Comparison of ENCODE assay signal across 8 cellular contexts in genomic region chr12:6532927-6533652, GRCh38. TPM values are rescaled to one million over a fixed set of nuclear protein-coding genes. Genes with fewer than 3 reads are reported as not detected.
DNase-seq lines count a peak whose midpoint lies in the region; ATAC-seq, FAIRE-seq and TF ChIP-seq lines count a peak whose summit lies in the region.

No MANE protein-coding gene starts in this region.

- peak overlapping the region; percentile 88 for H3K4me3 Mint-ChIP-seq in activated T-helper 17 cell treated with anti-CD3 and anti-CD28 coated beads, Interleukin-2, amount 50 U/mL, for 72 hours
- peak overlapping the region; percentile 60 to 97 (median 80) for H3K4me3 Mint-ChIP-seq in naive thymus-derived CD8-positive, alpha-beta T cell

- ATAC-seq in HG02943 (IDR thresholded peaks at IDR 0.05; ENCODE audit: low read depth, unreplicated experiment): peak; percentile 18
- peak; percentile 20 for ATAC-seq in activated T-helper 17 cell treated with anti-CD3 and anti-CD28 coated beads, Interleukin-2, amount 50 U/mL, for 72 hours (replicated peaks)
- no peak for ATAC-seq in naive thymus-derived CD8-positive, alpha-beta T cell

- POLR2A ChIA-PET in GM10248 (lab: Yijun Ruan, JAX): interaction anchor here (0.6 to 2.6 kb wide), 3 partner anchors 62 to 98 kb away, joined by 4 to 21 read pairs (median 7); partner anchors contain the start of gene VAMP1
- POLR2A ChIA-PET in naive thymus-derived CD8-positive, alpha-beta T cell (lab: Charles Lee): interaction anchor here (0.7 to 2.6 kb wide), 12 partner anchors 33 to 199 kb away, joined by 3 to 13 read pairs (median 4); partner anchors contain the start of genes COPS7A, MRPL51 and VAMP1

- no peak for TF ChIP-seq CTCF in GM10248 (IDR thresholded peaks at IDR 0.05; ENCODE audit: control extremely low read depth, extremely low read depth, low read depth, missing control alignments)
- TF ChIP-seq CTCF in fibroblast of villous mesenchyme (IDR thresholded peaks at IDR 0.05; ENCODE audit: insufficient read depth, low read depth, low read length): no peak

- peak overlapping the region; percentile 98 for H3K27ac Mint-ChIP-seq in activated T-helper 17 cell treated with anti-CD3 and anti-CD28 coated beads, Interleukin-2, amount 50 U/mL, for 72 hours
- peak overlapping the region; percentile 87 to 98 (median 96) for H3K27ac Mint-ChIP-seq in naive thymus-derived CD8-positive, alpha-beta T cell

- peak; percentile 9 for FAIRE-seq in A204.1 (lab: Jason Lieb, UNC)

- H3K4me1 Mint-ChIP-seq in activated T-helper 17 cell treated with anti-CD3 and anti-CD28 coated beads, Interleukin-2, amount 50 U/mL, for 72 hours: peaks cover 5% of the 10 kb centered on the region
- peaks cover 18 to 50% (median 49%) of the 10 kb centered on the region in 4 donors for H3K4me1 Mint-ChIP-seq in naive thymus-derived CD8-positive, alpha-beta T cell

- no peaks in the 10 kb centered on the region for H3K27me3 Mint-ChIP-seq in activated T-helper 17 cell treated with anti-CD3 and anti-CD28 coated beads, Interleukin-2, amount 50 U/mL, for 72 hours
- no peaks in the 10 kb centered on the region for H3K27me3 Mint-ChIP-seq in naive thymus-derived CD8-positive, alpha-beta T cell

- H3K36me3 Mint-ChIP-seq in activated T-helper 17 cell treated with anti-CD3 and anti-CD28 coated beads, Interleukin-2, amount 50 U/mL, for 72 hours (ENCODE audit: low read depth): peaks cover 100% of the 10 kb centered on the region
- H3K36me3 Mint-ChIP-seq in naive thymus-derived CD8-positive, alpha-beta T cell: peaks cover 0 to 52% (median 13%) of the 10 kb centered on the region in 3 donors

- DNase-seq in GM10248 (ENCODE audit: extremely low spot score) (peak; percentile 67), NCI-H226 (peak; percentile 77), fibroblast of villous mesenchyme (ENCODE audit: low read depth) (peak; percentile 67), ureter (ENCODE audit: low spot score) (peak; percentile 80)
- DNase-seq in naive thymus-derived CD8-positive, alpha-beta T cell: peak in 4 of 10 donors; percentile 21 to 62 (median 26)

- H3K9me3 Mint-ChIP-seq in activated T-helper 17 cell treated with anti-CD3 and anti-CD28 coated beads, Interleukin-2, amount 50 U/mL, for 72 hours: no peaks in the 10 kb centered on the region
- H3K9me3 Mint-ChIP-seq in naive thymus-derived CD8-positive, alpha-beta T cell: peaks cover 0 to 2% (median 0%) of the 10 kb centered on the region in 9 donors

- peak overlapping the region; percentile 98 for H3K4me3 ChIP-seq in fibroblast of villous mesenchyme (ENCODE audit: low read depth, low read length)

- CTCF ChIA-PET in GM10248 (lab: Yijun Ruan, JAX): interaction anchor here (1.0 to 3.2 kb wide), 7 partner anchors 9 to 110 kb away, joined by 3 to 13 read pairs (median 4); partner anchors contain the start of genes NOP2 and TAPBPL

RNA-seq across cellular contexts. Expression of gene GAPDH, which starts 1.2 kb away (rescaled TPM):
- total RNA-seq in activated T-helper 17 cell treated with anti-CD3 and anti-CD28 coated beads, Interleukin-2, amount 50 U/mL, for 72 hours: 1,000 to 10,000 TPM; 7,000 to 9,788 TPM
- total RNA-seq in fibroblast of villous mesenchyme (6,118 and 7,175 TPM in 2 replicates), ureter (2,120 TPM)
- total RNA-seq in naive thymus-derived CD8-positive, alpha-beta T cell: 100 to 1,000 TPM; 355 to 363 TPM
- polyA plus RNA-seq in naive thymus-derived CD8-positive, alpha-beta T cell: 1,000 to 10,000 TPM; 1,014 to 1,110 (median 1,062) TPM

RNA-seq across cellular contexts. Expression of gene IFFO1, which starts 22.8 kb away (rescaled TPM):
- total RNA-seq in activated T-helper 17 cell treated with anti-CD3 and anti-CD28 coated beads, Interleukin-2, amount 50 U/mL, for 72 hours: 10 to 100 TPM in 1 of 2 donors, 1 to 10 TPM in 1; 8.0 to 13.0 TPM
- total RNA-seq in fibroblast of villous mesenchyme: 9.9 and 11.9 TPM in 2 replicates
- 10 to 100 TPM; 40.9 to 45.9 TPM for total RNA-seq in naive thymus-derived CD8-positive, alpha-beta T cell
- 10 to 100 TPM in 1 of 3 donors, 1 to 10 TPM in 2; 3.7 to 10.8 (median 4.4) TPM for polyA plus RNA-seq in naive thymus-derived CD8-positive, alpha-beta T cell
- 13.7 TPM for total RNA-seq in ureter

RNA-seq across cellular contexts. Expression of gene NOP2, which starts 35.0 kb away (rescaled TPM):
- total RNA-seq in activated T-helper 17 cell treated with anti-CD3 and anti-CD28 coated beads, Interleukin-2, amount 50 U/mL, for 72 hours: 100 to 1,000 TPM in 1 of 2 donors, 10 to 100 TPM in 1; 61.6 to 133 TPM
- total RNA-seq in fibroblast of villous mesenchyme (25.4 and 26.8 TPM in 2 replicates), ureter (51.7 TPM)
- total RNA-seq in naive thymus-derived CD8-positive, alpha-beta T cell: 100 to 1,000 TPM in 1 of 2 experiments, 10 to 100 TPM in 1; 99.2 to 104 TPM
- polyA plus RNA-seq in naive thymus-derived CD8-positive, alpha-beta T cell: 10 to 100 TPM; 23.6 to 41.7 (median 24.7) TPM

RNA-seq across cellular contexts. Expression of gene NCAPD2, which starts 39.2 kb away (rescaled TPM):
- 100 to 1,000 TPM; 167 to 176 TPM for total RNA-seq in activated T-helper 17 cell treated with anti-CD3 and anti-CD28 coated beads, Interleukin-2, amount 50 U/mL, for 72 hours
- 40.6 and 52.7 TPM in 2 replicates for total RNA-seq in fibroblast of villous mesenchyme
- total RNA-seq in naive thymus-derived CD8-positive, alpha-beta T cell: 10 to 100 TPM; 40.4 to 46.3 TPM
- polyA plus RNA-seq in naive thymus-derived CD8-positive, alpha-beta T cell: 10 to 100 TPM; 24.7 to 45.3 (median 28.1) TPM
- total RNA-seq in ureter: 24.0 TPM

RNA-seq across cellular contexts. Expression of gene MRPL51, which starts 40.0 kb away (rescaled TPM):
- 100 to 1,000 TPM; 262 to 317 TPM for total RNA-seq in activated T-helper 17 cell treated with anti-CD3 and anti-CD28 coated beads, Interleukin-2, amount 50 U/mL, for 72 hours
- total RNA-seq in fibroblast of villous mesenchyme: 86.8 and 101 TPM in 2 replicates
- total RNA-seq in naive thymus-derived CD8-positive, alpha-beta T cell: 10 to 100 TPM; 71.6 to 77.3 TPM
- polyA plus RNA-seq in naive thymus-derived CD8-positive, alpha-beta T cell: 100 to 1,000 TPM; 220 to 230 (median 224) TPM
- total RNA-seq in ureter: 150 TPM

Comparison
In these comparisons a context has a peak if more than half of its experiments do, and no peak if none do; other contexts are left out.
1. ATAC-seq: peak in HG02943 (single experiment) and activated T-helper 17 cell treated with anti-CD3 and anti-CD28 coated beads, Interleukin-2, amount 50 U/mL, for 72 hours (single experiment); none in naive thymus-derived CD8-positive, alpha-beta T cell (0 of 2).